ENCODE assay signal across 8 cellular contexts in the genomic region with DNA sequence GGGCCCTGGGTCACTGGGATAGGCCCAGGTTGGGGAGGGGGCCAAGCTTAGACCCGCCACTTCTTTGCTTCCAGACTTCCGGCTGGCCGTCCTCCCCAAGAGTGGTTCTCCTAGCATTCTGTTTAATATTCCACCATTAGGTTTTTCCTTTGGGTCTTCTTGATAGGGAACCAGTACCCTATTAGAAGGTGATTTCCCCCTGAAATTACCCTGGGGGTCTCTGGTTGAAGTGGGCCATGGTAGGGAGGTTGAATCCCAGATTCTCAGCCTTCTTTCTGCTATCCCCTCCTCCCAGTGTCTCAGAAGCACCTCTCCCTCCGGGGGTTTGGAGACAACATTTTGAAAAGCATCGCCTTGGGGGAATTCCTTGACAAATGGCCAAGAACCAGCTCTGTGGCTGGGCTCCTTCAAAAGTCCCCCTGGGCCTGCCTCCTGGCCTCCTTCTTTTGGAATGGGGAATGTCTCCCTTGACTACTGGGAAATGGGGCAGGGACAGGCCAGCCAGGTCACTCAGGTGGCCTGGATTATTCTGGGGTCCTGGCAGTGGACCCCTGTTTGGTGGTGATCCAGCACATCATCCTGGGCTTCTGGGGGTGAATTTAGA. TPM values are rescaled to one million over a fixed set of nuclear protein-coding genes. Genes with fewer than 3 reads are reported as not detected.
DNase-seq lines count a peak whose midpoint lies in the region; ATAC-seq and TF ChIP-seq lines count a peak whose summit lies in the region.

No MANE protein-coding gene starts in this region.

- H3K4me1 ChIP-seq in thoracic aorta (ENCODE audit: control insufficient read depth in 1 of 2, low read depth in 2 of 2): peaks cover 69 to 89% of the 10 kb centered on the region in 2 donors

- peaks cover 35% of the 10 kb centered on the region for H3K36me3 Mint-ChIP-seq in activated CD4-positive, alpha-beta T cell treated with anti-CD3 and anti-CD28 coated beads, Interleukin-2, amount 10 ng/mL, durations not matched to agents 24 days and 14 days (ENCODE audit: low read depth)
- peaks cover 43% of the 10 kb centered on the region for H3K36me3 Mint-ChIP-seq in activated CD8-positive, alpha-beta T cell treated with anti-CD3 and anti-CD28 coated beads for 36 hours (ENCODE audit: low read depth)
- peaks cover 0 to 6% (median 0%) of the 10 kb centered on the region in 3 donors for H3K36me3 Mint-ChIP-seq in immature natural killer cell

- H3K9me3 Mint-ChIP-seq in activated CD4-positive, alpha-beta T cell treated with anti-CD3 and anti-CD28 coated beads, Interleukin-2, amount 10 ng/mL, durations not matched to agents 24 days and 14 days: no peaks in the 10 kb centered on the region
- no peaks in the 10 kb centered on the region for H3K9me3 Mint-ChIP-seq in activated CD8-positive, alpha-beta T cell treated with anti-CD3 and anti-CD28 coated beads for 36 hours
- no peaks in the 10 kb centered on the region for H3K9me3 Mint-ChIP-seq in immature natural killer cell

- POLR2A ChIA-PET in activated CD8-positive, alpha-beta T cell treated with anti-CD3 and anti-CD28 coated beads for 36 hours (lab: Charles Lee): interaction anchor here (7.1 to 9.9 kb wide), 2 partner anchors 22 to 23 kb away, joined by 55 to 106 read pairs; a partner anchor contains a TSS

- no peak for DNase-seq in activated CD4-positive, alpha-beta T cell treated with anti-CD3 and anti-CD28 coated beads, Interleukin-2, amount 10 ng/mL, durations not matched to agents 24 days and 14 days
- DNase-seq in activated CD4-positive, alpha-beta T cell treated with anti-CD3 and anti-CD28 coated beads for 4 hours: no peak
- no peak for DNase-seq in activated CD8-positive, alpha-beta T cell treated with anti-CD3 and anti-CD28 coated beads for 36 hours
- DNase-seq in immature natural killer cell (no peak), thoracic aorta (ENCODE audit: low spot score) (no peak), NCI-H2029 (lab: John Stamatoyannopoulos, UW) (no peak), NCI-H1417 (lab: John Stamatoyannopoulos, UW) (no peak)
- no peak for DNase-seq in stimulated activated CD4-positive, alpha-beta T cell treated with anti-CD3 and anti-CD28 coated beads, Interleukin-4, amount 100 ng/mL, for 24 hours

- H3K9me3 ChIP-seq in thoracic aorta: no peaks in the 10 kb centered on the region

- peak overlapping the region; percentile 41 for H3K27ac Mint-ChIP-seq in activated CD4-positive, alpha-beta T cell treated with anti-CD3 and anti-CD28 coated beads, Interleukin-2, amount 10 ng/mL, durations not matched to agents 24 days and 14 days
- peak overlapping the region; percentile 91 for H3K27ac Mint-ChIP-seq in activated CD8-positive, alpha-beta T cell treated with anti-CD3 and anti-CD28 coated beads for 36 hours
- H3K27ac Mint-ChIP-seq in immature natural killer cell: peak overlapping the region; percentile 42 to 91 (median 84)

- intact Hi-C loops in activated CD4-positive, alpha-beta T cell treated with anti-CD3 and anti-CD28 coated beads, Interleukin-2, amount 10 ng/mL, durations not matched to agents 24 days and 14 days (cut with micrococcal nuclease): no loop called here
- intact Hi-C loops in activated CD8-positive, alpha-beta T cell treated with anti-CD3 and anti-CD28 coated beads for 36 hours (cut with micrococcal nuclease): no loop called here

- peak overlapping the region; percentile 74 to 98 for H3K27ac ChIP-seq in thoracic aorta

- H3K4me3 Mint-ChIP-seq in activated CD4-positive, alpha-beta T cell treated with anti-CD3 and anti-CD28 coated beads, Interleukin-2, amount 10 ng/mL, durations not matched to agents 24 days and 14 days: no peak overlapping the region
- peak overlapping the region; percentile 11 for H3K4me3 Mint-ChIP-seq in activated CD8-positive, alpha-beta T cell treated with anti-CD3 and anti-CD28 coated beads for 36 hours
- H3K4me3 Mint-ChIP-seq in immature natural killer cell: peak overlapping the region; percentile 58 to 99 (median 67)

- H3K36me3 ChIP-seq in thoracic aorta: peaks cover 14% of the 10 kb centered on the region

- ATAC-seq in activated CD8-positive, alpha-beta T cell treated with anti-CD3 and anti-CD28 coated beads for 36 hours: no peak
- no peak for ATAC-seq in thoracic aorta (ENCODE audit: insufficient number of reproducible peaks, low FRiP score, low read depth)

- no peak for TF ChIP-seq CTCF in activated CD8-positive, alpha-beta T cell treated with anti-CD3 and anti-CD28 coated beads for 36 hours (IDR thresholded peaks at IDR 0.05)
- TF ChIP-seq CTCF in thoracic aorta (IDR thresholded peaks at IDR 0.05): no peak

- no peaks in the 10 kb centered on the region for H3K27me3 Mint-ChIP-seq in activated CD4-positive, alpha-beta T cell treated with anti-CD3 and anti-CD28 coated beads, Interleukin-2, amount 10 ng/mL, durations not matched to agents 24 days and 14 days
- H3K27me3 Mint-ChIP-seq in activated CD8-positive, alpha-beta T cell treated with anti-CD3 and anti-CD28 coated beads for 36 hours: no peaks in the 10 kb centered on the region
- peaks cover 2 to 15% (median 7%) of the 10 kb centered on the region in 3 donors for H3K27me3 Mint-ChIP-seq in immature natural killer cell (ENCODE audit: low read depth in 3 of 3)

- CTCF ChIA-PET in activated CD8-positive, alpha-beta T cell treated with anti-CD3 and anti-CD28 coated beads for 36 hours (lab: Charles Lee): interaction anchor here (1.4 kb wide), 1 partner anchor 107 kb away, joined by 5 read pairs; no protein-coding TSS in a partner anchor

- H3K4me1 Mint-ChIP-seq in activated CD4-positive, alpha-beta T cell treated with anti-CD3 and anti-CD28 coated beads, Interleukin-2, amount 10 ng/mL, durations not matched to agents 24 days and 14 days: peaks cover 74% of the 10 kb centered on the region
- peaks cover 85% of the 10 kb centered on the region for H3K4me1 Mint-ChIP-seq in activated CD8-positive, alpha-beta T cell treated with anti-CD3 and anti-CD28 coated beads for 36 hours (ENCODE audit: low read depth)
- H3K4me1 Mint-ChIP-seq in immature natural killer cell: peaks cover 92 to 93% of the 10 kb centered on the region in 2 donors

- H3K27me3 ChIP-seq in thoracic aorta (replicated peaks; ENCODE audit: insufficient read depth): no peaks in the 10 kb centered on the region

- peak overlapping the region; percentile 100 for H3K4me3 ChIP-seq in thoracic aorta

RNA-seq across cellular contexts. Expression of a gene that starts 5.7 kb away (rescaled TPM):
- 130 and 131 TPM in 2 replicates for total RNA-seq in activated CD4-positive, alpha-beta T cell treated with anti-CD3 and anti-CD28 coated beads, Interleukin-2, amount 10 ng/mL, durations not matched to agents 24 days and 14 days
- total RNA-seq in activated CD8-positive, alpha-beta T cell treated with anti-CD3 and anti-CD28 coated beads for 36 hours: 100 to 1,000 TPM; 135 to 139 TPM
- polyA plus RNA-seq in immature natural killer cell: 100 to 1,000 TPM in 1 of 3 donors, 10 to 100 TPM in 2; 94.3 to 171 (median 96.5) TPM
- total RNA-seq in thoracic aorta: 100 to 1,000 TPM in 1 of 2 donors, 10 to 100 TPM in 1; 87.2 to 219 TPM

RNA-seq across cellular contexts. Expression of a gene that starts 22.1 kb away (rescaled TPM):
- total RNA-seq in activated CD4-positive, alpha-beta T cell treated with anti-CD3 and anti-CD28 coated beads, Interleukin-2, amount 10 ng/mL, durations not matched to agents 24 days and 14 days: 1,994 and 2,005 TPM in 2 replicates
- total RNA-seq in activated CD8-positive, alpha-beta T cell treated with anti-CD3 and anti-CD28 coated beads for 36 hours: 1,000 to 10,000 TPM; 1,908 to 1,957 TPM
- polyA plus RNA-seq in immature natural killer cell: 100 to 1,000 TPM; 285 to 713 (median 532) TPM
- total RNA-seq in thoracic aorta: 100 to 1,000 TPM; 870 to 981 TPM

RNA-seq across cellular contexts. Expression of a gene that starts 50.5 kb away (rescaled TPM):
- total RNA-seq in activated CD4-positive, alpha-beta T cell treated with anti-CD3 and anti-CD28 coated beads, Interleukin-2, amount 10 ng/mL, durations not matched to agents 24 days and 14 days: 32.1 and 32.4 TPM in 2 replicates
- total RNA-seq in activated CD8-positive, alpha-beta T cell treated with anti-CD3 and anti-CD28 coated beads for 36 hours: 10 to 100 TPM; 19.7 to 20.1 TPM
- 10 to 100 TPM in 1 of 3 donors, 1 to 10 TPM in 2; 4.3 to 11.1 (median 5.2) TPM for polyA plus RNA-seq in immature natural killer cell
- 10 to 100 TPM; 28.0 to 29.1 TPM for total RNA-seq in thoracic aorta

Comparison
In these comparisons a context has a peak if more than half of its experiments do, and no peak if none do; other contexts are left out.
1. H3K27ac Mint-ChIP-seq: peak in every context shown above with its lines; median percentile 91 in activated CD8-positive, alpha-beta T cell treated with anti-CD3 and anti-CD28 coated beads for 36 hours; 84 in immature natural killer cell; 41 in activated CD4-positive, alpha-beta T cell treated with anti-CD3 and anti-CD28 coated beads, Interleukin-2, amount 10 ng/mL, durations not matched to agents 24 days and 14 days.